Comparison of ENCODE assay signal across 1 cellular context in the genomic region with DNA sequence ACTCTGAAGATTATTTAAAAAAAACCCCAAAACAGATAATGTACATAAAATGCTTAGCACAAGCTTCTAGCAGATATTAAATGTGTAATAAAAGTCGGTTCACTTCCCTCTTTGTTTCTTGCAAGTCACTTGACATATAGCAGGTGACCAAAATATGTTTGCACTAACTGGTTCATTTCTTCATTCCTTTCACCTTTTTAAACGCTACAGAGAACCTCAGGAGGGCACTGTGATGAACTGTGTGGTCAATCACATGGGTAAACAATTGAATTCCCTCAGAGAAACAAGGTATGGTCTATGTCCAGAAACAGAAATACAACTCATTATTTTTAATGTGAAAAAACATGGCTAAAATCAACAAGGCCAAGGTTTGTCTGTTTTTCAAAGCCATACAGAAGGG.
TF ChIP-seq lines count a peak whose summit lies in the region.

No MANE protein-coding gene starts in this region.

TF ChIP-seq in A549, 52 proteins besides CTCF, POLR2A, EP300 and RAD21 (continued from another document):
- TF ChIP-seq, protein P1, sequence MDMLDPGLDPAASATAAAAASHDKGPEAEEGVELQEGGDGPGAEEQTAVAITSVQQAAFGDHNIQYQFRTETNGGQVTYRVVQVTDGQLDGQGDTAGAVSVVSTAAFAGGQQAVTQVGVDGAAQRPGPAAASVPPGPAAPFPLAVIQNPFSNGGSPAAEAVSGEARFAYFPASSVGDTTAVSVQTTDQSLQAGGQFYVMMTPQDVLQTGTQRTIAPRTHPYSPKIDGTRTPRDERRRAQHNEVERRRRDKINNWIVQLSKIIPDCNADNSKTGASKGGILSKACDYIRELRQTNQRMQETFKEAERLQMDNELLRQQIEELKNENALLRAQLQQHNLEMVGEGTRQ (IDR thresholded peaks at IDR 0.05), result no peak
- TF ChIP-seq, protein P2, sequence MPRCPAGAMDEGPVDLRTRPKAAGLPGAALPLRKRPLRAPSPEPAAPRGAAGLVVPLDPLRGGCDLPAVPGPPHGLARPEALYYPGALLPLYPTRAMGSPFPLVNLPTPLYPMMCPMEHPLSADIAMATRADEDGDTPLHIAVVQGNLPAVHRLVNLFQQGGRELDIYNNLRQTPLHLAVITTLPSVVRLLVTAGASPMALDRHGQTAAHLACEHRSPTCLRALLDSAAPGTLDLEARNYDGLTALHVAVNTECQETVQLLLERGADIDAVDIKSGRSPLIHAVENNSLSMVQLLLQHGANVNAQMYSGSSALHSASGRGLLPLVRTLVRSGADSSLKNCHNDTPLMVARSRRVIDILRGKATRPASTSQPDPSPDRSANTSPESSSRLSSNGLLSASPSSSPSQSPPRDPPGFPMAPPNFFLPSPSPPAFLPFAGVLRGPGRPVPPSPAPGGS (IDR thresholded peaks at IDR 0.05), result no peak
- TF ChIP-seq FOXS1 (CRISPR knock-in tag; IDR thresholded peaks at IDR 0.05), result no peak
- no peak for TF ChIP-seq HOXB5 (CRISPR knock-in tag; IDR thresholded peaks at IDR 0.05)
- TF ChIP-seq ESRRA (IDR thresholded peaks at IDR 0.05; ENCODE audit: borderline replicate concordance, low read length), result no peak
- TF ChIP-seq RFX5 (IDR thresholded peaks at IDR 0.05), result no peak
- TF ChIP-seq, protein P3, sequence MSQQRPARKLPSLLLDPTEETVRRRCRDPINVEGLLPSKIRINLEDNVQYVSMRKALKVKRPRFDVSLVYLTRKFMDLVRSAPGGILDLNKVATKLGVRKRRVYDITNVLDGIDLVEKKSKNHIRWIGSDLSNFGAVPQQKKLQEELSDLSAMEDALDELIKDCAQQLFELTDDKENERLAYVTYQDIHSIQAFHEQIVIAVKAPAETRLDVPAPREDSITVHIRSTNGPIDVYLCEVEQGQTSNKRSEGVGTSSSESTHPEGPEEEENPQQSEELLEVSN (IDR thresholded peaks at IDR 0.05; ENCODE audit: borderline replicate concordance, low read depth), result no peak
- no peak for TF ChIP-seq TFCP2L1 (CRISPR knock-in tag; IDR thresholded peaks at IDR 0.05)
- TF ChIP-seq, protein P4, sequence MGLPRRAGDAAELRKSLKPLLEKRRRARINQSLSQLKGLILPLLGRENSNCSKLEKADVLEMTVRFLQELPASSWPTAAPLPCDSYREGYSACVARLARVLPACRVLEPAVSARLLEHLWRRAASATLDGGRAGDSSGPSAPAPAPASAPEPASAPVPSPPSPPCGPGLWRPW (IDR thresholded peaks at IDR 0.05), result no peak
- TF ChIP-seq CBX8 (IDR thresholded peaks at IDR 0.05), result no peak
- no peak for TF ChIP-seq ZSCAN20 (CRISPR knock-in tag; IDR thresholded peaks at IDR 0.05)
- no peak for TF ChIP-seq NR3C1 (IDR thresholded peaks at IDR 0.05)
- TF ChIP-seq FOSL2 (IDR thresholded peaks at IDR 0.05), result no peak
- TF ChIP-seq FOSL2 (CRISPR knock-in tag; IDR thresholded peaks at IDR 0.05), result no peak
- no peak for TF ChIP-seq KDM5A (IDR thresholded peaks at IDR 0.05)
